1 cellular context compared by ENCODE assay signal in the genomic region with DNA sequence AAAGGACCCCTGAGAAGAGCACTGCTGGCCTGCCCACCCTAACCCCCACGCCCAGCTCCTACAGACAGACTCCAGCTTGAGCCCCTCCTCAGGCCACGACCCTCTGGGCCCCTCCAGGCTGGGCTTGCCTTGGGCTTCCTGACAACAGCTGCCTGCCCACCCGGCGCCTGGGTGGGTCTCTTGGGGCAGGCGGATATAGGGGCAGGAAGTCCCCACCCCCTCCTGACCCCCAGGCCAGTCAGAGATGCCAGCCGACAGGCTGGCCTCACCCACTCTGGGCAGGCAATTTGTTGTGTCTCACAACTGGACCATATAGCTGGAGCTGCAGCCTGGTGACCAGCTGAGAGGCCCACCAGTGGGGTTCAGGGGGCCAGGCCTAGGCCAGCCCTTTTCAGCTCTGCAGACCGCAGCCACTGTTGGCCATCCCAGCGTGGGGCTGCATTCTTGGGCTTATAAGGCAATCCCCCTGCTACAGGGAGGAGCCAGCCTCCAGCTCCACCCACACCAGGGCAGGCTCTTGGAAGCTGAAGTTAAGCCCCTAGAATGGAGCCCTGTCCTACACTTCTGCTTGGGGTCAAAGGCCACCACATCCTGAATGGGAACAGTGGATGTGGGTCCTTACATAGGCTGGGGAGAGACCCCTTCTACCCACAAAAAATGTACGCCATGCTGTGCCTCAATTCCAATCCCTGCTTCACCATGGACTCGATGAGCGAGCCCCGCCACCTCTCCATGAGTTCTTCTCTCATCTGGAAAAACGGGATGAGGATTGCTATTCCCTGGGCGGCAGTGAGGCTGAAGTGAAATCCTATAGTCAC.
TF ChIP-seq lines count a peak whose summit lies in the region.

No MANE protein-coding gene starts in this region.

TF ChIP-seq in H1, 55 proteins besides CTCF, POLR2A, EP300 and RAD21:
- TF ChIP-seq SRF (IDR thresholded peaks at IDR 0.05; ENCODE audit: low read depth, low read length) (peak; percentile 96), TBP (IDR thresholded peaks at IDR 0.05; ENCODE audit: low read depth, low read length) (peak; percentile 79), CTBP2 (IDR thresholded peaks at IDR 0.05; ENCODE audit: borderline replicate concordance, insufficient read depth, insufficient read length, low read length) (no peak), TEAD4 (IDR thresholded peaks at IDR 0.05; ENCODE audit: low read depth, low read length) (peak; percentile 90), POLR2AphosphoS5 (IDR thresholded peaks at IDR 0.05; ENCODE audit: low read depth, low read length) (peak; percentile 60; the same call in 1 of the 2 replicates), RNF2 (IDR thresholded peaks at IDR 0.05; ENCODE audit: borderline replicate concordance, low read depth, low read length, missing control alignments, poor library complexity, severe bottlenecking) (no peak)
